Comparison of ENCODE assay signal across 8 cellular contexts in genomic region chr17:33038740-33039139, GRCh38. TPM values are rescaled to one million over a fixed set of nuclear protein-coding genes. Genes with fewer than 3 reads are reported as not detected.
DNase-seq lines count a peak whose midpoint lies in the region; ATAC-seq, FAIRE-seq and TF ChIP-seq lines count a peak whose summit lies in the region.

No MANE protein-coding gene starts in this region.

- no peaks in the 10 kb centered on the region for H3K79me2 ChIP-seq in GM23338 (replicated peaks; ENCODE audit: insufficient read depth)

- no peaks in the 10 kb centered on the region for H3K4me1 Mint-ChIP-seq in GM23338
- no peaks in the 10 kb centered on the region for H3K4me1 Mint-ChIP-seq in stimulated activated naive B cell treated with anti-CD40 and anti-IgM and Interleukin-4, amounts not matched to agents 10 μg/mL and 1 μg/mL and 100 μg/mL, for 72 hours

- H3K4me3 Mint-ChIP-seq in GM23338, result no peak overlapping the region
- no peak overlapping the region for H3K4me3 Mint-ChIP-seq in stimulated activated naive B cell treated with anti-CD40 and anti-IgM and Interleukin-4, amounts not matched to agents 10 μg/mL and 1 μg/mL and 100 μg/mL, for 72 hours

- intact Hi-C loops in heart right ventricle (cut with DNase I), result loop anchor here in 6 of 10 donors (5.0 to 10.0 kb wide), 4 partner anchors 634 to 714 kb away; no protein-coding TSS in a partner anchor

- H3K9me3 Mint-ChIP-seq in GM23338, result peaks cover 12% of the 10 kb centered on the region
- H3K9me3 Mint-ChIP-seq in stimulated activated naive B cell treated with anti-CD40 and anti-IgM and Interleukin-4, amounts not matched to agents 10 μg/mL and 1 μg/mL and 100 μg/mL, for 72 hours, result peaks cover 0 to 1% of the 10 kb centered on the region in 2 donors

- H3K27me3 ChIP-seq in GM23338 (ENCODE audit: insufficient read depth) (no peaks in the 10 kb centered on the region), heart right ventricle (peaks cover 0 to 35% (median 10%) of the 10 kb centered on the region in 7 donors), small intestine (ENCODE audit: control insufficient read depth in 2 of 2, insufficient read depth in 2 of 2, low read length in 2 of 2) (no peaks in the 10 kb centered on the region)

- peaks cover 3% of the 10 kb centered on the region; the same call in 2 of the 3 replicates for H3K36me3 Mint-ChIP-seq in GM23338 (ENCODE audit: low read depth)
- no peaks in the 10 kb centered on the region for H3K36me3 Mint-ChIP-seq in stimulated activated naive B cell treated with anti-CD40 and anti-IgM and Interleukin-4, amounts not matched to agents 10 μg/mL and 1 μg/mL and 100 μg/mL, for 72 hours

- FAIRE-seq in small intestine (lab: Jason Lieb, UNC), result no peak

- H2AFZ ChIP-seq in GM23338, result no peak overlapping the region

- ATAC-seq in GM23338, result peak; percentile 100
- ATAC-seq in SK-N-SH treated with all-trans-retinoic acid at 6 μM for 48 hours, result peak; percentile 82
- ATAC-seq in heart right ventricle, result peak in 7 of 8 donors; percentile 53 to 85 (median 76)
- no peak for ATAC-seq in GM21367 (IDR thresholded peaks at IDR 0.05; ENCODE audit: unreplicated experiment)
- ATAC-seq in stimulated activated naive B cell treated with anti-CD40 and anti-IgM and Interleukin-4, amounts not matched to agents 10 μg/mL and 1 μg/mL and 100 μg/mL, for 72 hours (replicated peaks), result no peak

- no peaks in the 10 kb centered on the region for H3K4me1 ChIP-seq in GM23338 (ENCODE audit: insufficient read depth)
- peaks cover 3 to 26% (median 22%) of the 10 kb centered on the region in 9 donors for H3K4me1 ChIP-seq in heart right ventricle
- H3K4me1 ChIP-seq in small intestine (ENCODE audit: control insufficient read depth in 2 of 2, insufficient read depth in 1 of 2, low read depth in 1 of 2, low read length in 1 of 2), result no peaks in the 10 kb centered on the region

- WGBS in heart right ventricle, 2 donors, result 6 to 14% methylated on average over 3 of the region's 3 CpGs
- WGBS in small intestine, 3 donors, result 0 to 8% (median 4%) methylated on average over 3 of the region's 3 CpGs

- H4K20me1 ChIP-seq in GM23338 (replicated peaks; ENCODE audit: insufficient read depth), result no peaks in the 10 kb centered on the region

- H3K9me2 ChIP-seq in GM23338 (ENCODE audit: insufficient read depth), result 0 out of 2 replicates have a peak, but pooled peaks cover 5% of the 10 kb centered on the region

- no peak overlapping the region for H3K27ac Mint-ChIP-seq in GM23338
- no peak overlapping the region for H3K27ac Mint-ChIP-seq in stimulated activated naive B cell treated with anti-CD40 and anti-IgM and Interleukin-4, amounts not matched to agents 10 μg/mL and 1 μg/mL and 100 μg/mL, for 72 hours

- H3K27me3 Mint-ChIP-seq in GM23338 (ENCODE audit: insufficient read depth, low read depth, poor library complexity), result peaks cover 3% of the 10 kb centered on the region
- peaks cover 16 to 48% of the 10 kb centered on the region in 2 donors for H3K27me3 Mint-ChIP-seq in stimulated activated naive B cell treated with anti-CD40 and anti-IgM and Interleukin-4, amounts not matched to agents 10 μg/mL and 1 μg/mL and 100 μg/mL, for 72 hours

- H3K27ac ChIP-seq in GM23338 (ENCODE audit: low read depth) (no peak overlapping the region), heart right ventricle (peak overlapping the region in 1 of 10 donors; percentile 24), small intestine (ENCODE audit: low read depth in 1 of 2, low read length in 1 of 2) (no peak overlapping the region)

- H3K4me3 ChIP-seq in AG10803 (ENCODE audit: low read length), result no peak overlapping the region
- no peak overlapping the region for H3K4me3 ChIP-seq in GM23338
- no peak overlapping the region for H3K4me3 ChIP-seq in heart right ventricle
- H3K4me3 ChIP-seq in small intestine (ENCODE audit: low read depth in 1 of 2, low read length in 2 of 2), result no peak overlapping the region

- H3K36me3 ChIP-seq in GM23338 (ENCODE audit: insufficient read depth) (no peaks in the 10 kb centered on the region), heart right ventricle (no peaks in the 10 kb centered on the region), small intestine (ENCODE audit: control insufficient read depth in 2 of 2, insufficient read depth in 2 of 2, low read length in 2 of 2) (no peaks in the 10 kb centered on the region)

- H3K4me2 ChIP-seq in GM23338, result no peak overlapping the region

- DNase-seq in AG10803 (ENCODE audit: low read depth) (peak; percentile 40), GM23338 (ENCODE audit: low spot score) (peak; percentile 80), heart right ventricle (peak; percentile 36 to 48), small intestine (peak; percentile 44), NCI-H2107 (lab: John Stamatoyannopoulos, UW) (no peak)
- DNase-seq in stimulated activated naive B cell treated with anti-CD40 and anti-IgM and Interleukin-4, amounts not matched to agents 10 μg/mL and 1 μg/mL and 100 μg/mL, for 72 hours, result no peak

- H3K9me3 ChIP-seq in heart right ventricle (peaks cover 0 to 5% (median 0%) of the 10 kb centered on the region in 11 donors), small intestine (ENCODE audit: control insufficient read depth, low read depth) (no peaks in the 10 kb centered on the region)

- no peaks in the 10 kb centered on the region for H3F3A ChIP-seq in GM23338 (replicated peaks; ENCODE audit: low read depth)

- peak; percentile 60 for TF ChIP-seq CTCF in AG10803 (conservative IDR thresholded peaks at IDR 0.05; ENCODE audit: low read length)
- peak; percentile 81 to 92 for TF ChIP-seq CTCF in GM23338 (conservative IDR thresholded peaks at IDR 0.05; ENCODE audit: low read depth in 2 of 2)
- TF ChIP-seq CTCF in heart right ventricle (IDR thresholded peaks at IDR 0.05), result peak; percentile 43 to 79 (median 68)

TF ChIP-seq in GM23338, 12 proteins besides CTCF, POLR2A, EP300 and RAD21 (continues in another document):
- no peak for TF ChIP-seq POLR2AphosphoS5 (IDR thresholded peaks at IDR 0.05; ENCODE audit: low read depth)
- no peak for TF ChIP-seq EZH2phosphoT487 (IDR thresholded peaks at IDR 0.05; ENCODE audit: unreplicated experiment)
- no peak for TF ChIP-seq ZNF331 (CRISPR knock-in tag; IDR thresholded peaks at IDR 0.05; ENCODE audit: low read depth)
- no peak for TF ChIP-seq NANOG (IDR thresholded peaks at IDR 0.05; ENCODE audit: borderline replicate concordance)
- no peak for TF ChIP-seq STAT1 (IDR thresholded peaks at IDR 0.05; ENCODE audit: unreplicated experiment)
- no peak for TF ChIP-seq CREB1 (CRISPR knock-in tag; IDR thresholded peaks at IDR 0.05; ENCODE audit: low read depth)

TF ChIP-seq in SK-N-SH treated with all-trans-retinoic acid at 6 μM for 48 hours, 23 proteins besides CTCF, POLR2A, EP300 and RAD21:
- TF ChIP-seq CREB5 (CRISPR knock-in tag; IDR thresholded peaks at IDR 0.05; ENCODE audit: low read depth) (no peak), ZFP30 (CRISPR knock-in tag; IDR thresholded peaks at IDR 0.05) (no peak), RARB (CRISPR knock-in tag; IDR thresholded peaks at IDR 0.05) (no peak), ZNF565 (CRISPR knock-in tag; conservative IDR thresholded peaks at IDR 0.05; ENCODE audit: low read depth) (no peak), OSR1 (CRISPR knock-in tag; IDR thresholded peaks at IDR 0.05) (no peak), PATZ1 (CRISPR knock-in tag; IDR thresholded peaks at IDR 0.05; ENCODE audit: borderline replicate concordance) (no peak), CSDC2 (CRISPR knock-in tag; IDR thresholded peaks at IDR 0.05) (no peak), SNAI2 (CRISPR knock-in tag; IDR thresholded peaks at IDR 0.05) (no peak)
TF ChIP-seq in SK-N-SH treated with all-trans-retinoic acid at 6 μM for 48 hours: peak in this region for 0.

RNA-seq across cellular contexts. Expression of gene SPACA3, which starts 47.1 kb away (rescaled TPM):
- total RNA-seq in GM23338 (2014; rRNA removed; shearing (Covaris generic)), result not detected in 2 replicates
- polyA plus RNA-seq in GM23338 (2016; fragmentation: Nextera tagmentation; extraction: Ambion mirVana) (not detected in 2 replicates), heart right ventricle (not detected), small intestine (under 1 TPM in 1 of 3 donors, not detected in 2; 0.18 TPM)
- not detected for total RNA-seq in heart right ventricle

Comparison
In these comparisons a context has a peak if more than half of its experiments do, and no peak if none do; other contexts are left out.
1. DNase-seq: peak in AG10803 (single experiment), GM23338 (single experiment), heart right ventricle (2 of 2) and small intestine (single experiment); none in NCI-H2107 (single experiment) and stimulated activated naive B cell treated with anti-CD40 and anti-IgM and Interleukin-4, amounts not matched to agents 10 μg/mL and 1 μg/mL and 100 μg/mL, for 72 hours (single experiment).
2. ATAC-seq: peak in GM23338 (single experiment), SK-N-SH treated with all-trans-retinoic acid at 6 μM for 48 hours (single experiment) and heart right ventricle (7 of 8); none in GM21367 (single experiment) and stimulated activated naive B cell treated with anti-CD40 and anti-IgM and Interleukin-4, amounts not matched to agents 10 μg/mL and 1 μg/mL and 100 μg/mL, for 72 hours (0 of 2).
3. Peak in every context shown above with its lines, with median percentiles within 50 percentile points of each other: CTCF ChIP-seq.